In the genomic region with DNA sequence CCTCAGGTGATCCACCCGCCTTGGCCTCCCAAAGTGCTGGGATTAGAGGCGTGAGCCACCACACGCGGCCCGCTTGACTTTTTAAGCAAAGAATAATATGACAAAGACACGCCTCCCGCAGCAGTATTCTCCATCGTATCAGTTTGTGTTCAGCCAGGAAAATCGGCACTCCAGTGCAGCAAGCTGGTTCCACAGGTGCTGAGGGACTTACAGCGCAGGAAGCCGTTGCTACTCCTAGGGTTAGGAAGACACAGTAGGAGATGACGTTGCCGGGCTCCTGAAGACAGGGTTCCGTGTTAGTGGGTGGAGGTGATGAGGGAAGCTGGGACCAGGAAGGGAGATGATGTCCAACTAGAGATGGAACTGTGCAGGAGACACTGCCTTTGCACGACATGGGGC, we compare ENCODE assay signal across 1 cellular context.
TF ChIP-seq lines count a peak whose summit lies in the region.

No MANE protein-coding gene starts in this region.

TF ChIP-seq in H1, 55 proteins besides CTCF, POLR2A, EP300 and RAD21:
- no peak for TF ChIP-seq CEBPB (IDR thresholded peaks at IDR 0.05; ENCODE audit: low read depth, low read length)
- no peak for TF ChIP-seq SP2 (IDR thresholded peaks at IDR 0.05; ENCODE audit: low read length)
- TF ChIP-seq NANOG (IDR thresholded peaks at IDR 0.05; ENCODE audit: insufficient read depth, low read depth, low read length, poor library complexity, severe bottlenecking): no peak
- TF ChIP-seq SP4 (IDR thresholded peaks at IDR 0.05; ENCODE audit: low read length): no peak
- no peak for TF ChIP-seq KDM1A (IDR thresholded peaks at IDR 0.05; ENCODE audit: borderline replicate concordance, low read length)
- no peak for TF ChIP-seq GTF2F1 (IDR thresholded peaks at IDR 0.05; ENCODE audit: borderline replicate concordance, low read depth, low read length)
- TF ChIP-seq CBX5 (IDR thresholded peaks at IDR 0.05; ENCODE audit: low read depth, low read length): no peak
- no peak for TF ChIP-seq HDAC2 (IDR thresholded peaks at IDR 0.05; ENCODE audit: borderline replicate concordance in 1 of 2, low read depth in 2 of 2, low read length in 2 of 2)
- TF ChIP-seq CBX8 (IDR thresholded peaks at IDR 0.05; ENCODE audit: borderline replicate concordance, low read depth, low read length): no peak
- no peak for TF ChIP-seq POLR2AphosphoS5 (IDR thresholded peaks at IDR 0.05; ENCODE audit: low read depth, low read length)
- TF ChIP-seq RFX5 (IDR thresholded peaks at IDR 0.05; ENCODE audit: borderline replicate concordance, low read depth, low read length): no peak
- TF ChIP-seq BACH1 (IDR thresholded peaks at IDR 0.05; ENCODE audit: low read length): no peak
- no peak for TF ChIP-seq KDM5A (IDR thresholded peaks at IDR 0.05; ENCODE audit: low read length)
